In the genomic region with DNA sequence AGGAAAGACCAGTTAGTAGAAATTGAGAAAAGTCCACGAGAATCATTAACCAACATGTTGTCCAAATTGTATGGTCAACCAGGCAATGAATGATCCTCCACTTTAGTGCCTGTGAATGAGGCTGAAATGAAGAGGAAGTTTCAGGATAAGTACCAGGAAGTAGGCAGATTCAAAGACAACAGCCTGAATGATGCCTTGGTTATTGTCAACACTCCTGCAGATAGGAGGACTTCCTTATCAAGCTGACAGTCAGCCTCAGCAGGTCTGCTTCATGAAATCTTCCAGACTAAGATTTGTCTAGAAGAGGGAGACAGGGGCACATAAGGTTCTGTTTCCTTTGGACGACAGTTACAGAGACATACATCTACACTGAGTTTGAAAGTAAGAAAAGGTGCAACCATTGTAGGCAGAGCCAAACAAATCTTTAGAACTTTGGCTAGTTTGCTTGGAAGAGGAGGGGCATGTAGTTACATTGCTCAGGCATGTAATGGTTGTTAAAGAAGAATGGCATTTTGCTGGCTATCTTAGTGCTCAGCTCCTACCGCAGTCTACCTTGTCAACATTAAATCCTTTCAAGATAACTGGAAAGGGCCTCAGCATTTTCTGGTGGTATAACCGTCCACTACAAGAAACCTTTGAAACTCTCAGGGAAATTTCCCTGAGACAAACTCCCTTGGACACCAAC, we compare ENCODE assay signal across 18 cellular contexts.
DNase-seq lines count a peak whose midpoint lies in the region; ATAC-seq, FAIRE-seq and TF ChIP-seq lines count a peak whose summit lies in the region.
"Had no signal": no experiment of that assay in that cellular context is flagged by ENCODE, and none has a peak within 500 bp of the region (broad histone marks: within the 10 kb centered on the region; RNA-seq: fewer than 3 reads in every experiment).

No MANE protein-coding gene starts in this region.

- no peak for TF ChIP-seq CTCF in CD4-positive, alpha-beta T cell (IDR thresholded peaks at IDR 0.05)
- TF ChIP-seq CTCF in astrocyte (IDR thresholded peaks at IDR 0.05; ENCODE audit: insufficient read depth, low read depth, low read length), result no peak

- H3K9me3 ChIP-seq in CD4-positive, alpha-beta T cell (ENCODE audit: control insufficient read depth, low read length), result no peaks in the 10 kb centered on the region
- H3K9me3 ChIP-seq in HUES6 (ENCODE audit: control insufficient read depth, insufficient read depth, low read depth, low read length), result no peaks in the 10 kb centered on the region
- H3K9me3 ChIP-seq in astrocyte (ENCODE audit: insufficient read depth, low read depth, low read length), result no peaks in the 10 kb centered on the region
- H3K9me3 ChIP-seq: prostate gland had no signal

- H3K27me3 ChIP-seq in CD4-positive, alpha-beta T cell (ENCODE audit: control insufficient read depth, insufficient read depth, low read length), result no peaks in the 10 kb centered on the region
- H3K27me3 ChIP-seq in HUES6 (ENCODE audit: control insufficient read depth, insufficient read depth, low read length), result no peaks in the 10 kb centered on the region
- no peaks in the 10 kb centered on the region for H3K27me3 ChIP-seq in astrocyte (ENCODE audit: insufficient read depth, low read length)
- H3K27me3 ChIP-seq: brain microvascular endothelial cell had no signal

- no peak for ATAC-seq in CD4-positive, alpha-beta T cell (ENCODE audit: poor library complexity)
- ATAC-seq in memory B cell (ENCODE audit: low read depth), result no peak
- ATAC-seq in GM21717 (IDR thresholded peaks at IDR 0.05; ENCODE audit: unreplicated experiment), result no peak
- ATAC-seq in left lobe of liver, result no peak
- ATAC-seq: PC-3 had no signal

- H3K9ac ChIP-seq in HUES6 (ENCODE audit: low read length) (no peak overlapping the region), astrocyte (ENCODE audit: low read length) (no peak overlapping the region)

- H3K4me1 ChIP-seq in HUES6 (ENCODE audit: control insufficient read depth, insufficient read depth, low read length) (peaks cover 36% of the 10 kb centered on the region), astrocyte (ENCODE audit: insufficient read depth, low read length) (peaks cover 22% of the 10 kb centered on the region)
- H3K4me1 ChIP-seq: prostate gland had no signal

- H2AFZ ChIP-seq in astrocyte (ENCODE audit: low read depth, low read length), result no peak overlapping the region

- no peak for DNase-seq in CD4-positive, alpha-beta T cell
- DNase-seq in astrocyte (ENCODE audit: low read depth) (no peak), memory B cell (ENCODE audit: low spot score in 2 of 2) (no peak), left lobe of liver (ENCODE audit: low spot score) (no peak)
- no peak for DNase-seq in activated naive CD4-positive, alpha-beta T cell treated with Interleukin-2 at 50 U/mL for 16 hours
- DNase-seq in activated T-helper 2 cell treated with anti-CD3 and anti-CD28 coated beads, Interferon-gamma antibody, Interleukin-2, Interleukin-4, amounts not matched to agents 10 μg/mL and 5 μg/mL and 100 μg/mL, durations not matched to agents 14 hours and 24 hours and 36 hours (ENCODE audit: low spot score), result no peak
- DNase-seq: activated naive CD4-positive, alpha-beta T cell; brain microvascular endothelial cell; hypothalamus; NCI-H187 treated with DMSO at 0.1 percent for 48 hours; NCI-H524 treated with DMSO at 0.1 percent for 48 hours; PC-3; substantia nigra had no signal

- H4K20me1 ChIP-seq in astrocyte (ENCODE audit: insufficient read depth, low read length), result peaks cover 42% of the 10 kb centered on the region

- POLR2A ChIA-PET in CD4-positive, alpha-beta T cell (lab: Charles Lee), result interaction anchor here (1.3 kb wide), 2 partner anchors 10 to 81 kb away, joined by 3 to 5 read pairs; partner anchors contain the start of gene ABI1

- H3K4me3 ChIP-seq in HUES6 (ENCODE audit: low read depth, low read length) (no peak overlapping the region), astrocyte (ENCODE audit: insufficient read depth, low read depth, low read length) (no peak overlapping the region)
- H3K4me3 ChIP-seq: prostate gland, SK-N-MC had no signal

- H3K4me2 ChIP-seq in astrocyte (ENCODE audit: low read length), result no peak overlapping the region

- peaks cover 93% of the 10 kb centered on the region for H3K79me2 ChIP-seq in astrocyte (ENCODE audit: insufficient read depth, low read length)

- intact Hi-C loops in CD4-positive, alpha-beta T cell (cut with DNase I, micrococcal nuclease), result no loop called here
- intact Hi-C loops in activated T-helper 2 cell treated with anti-CD3 and anti-CD28 coated beads, Interferon-gamma antibody, Interleukin-2, Interleukin-4, amounts not matched to agents 10 μg/mL and 5 μg/mL and 100 μg/mL, durations not matched to agents 14 hours and 24 hours and 36 hours (cut with micrococcal nuclease), result no loop called here

- H3K36me3 ChIP-seq in HUES6 (ENCODE audit: control insufficient read depth, insufficient read depth, low read length), result no peaks in the 10 kb centered on the region
- H3K36me3 ChIP-seq in astrocyte (ENCODE audit: insufficient read depth, low read length), result no peaks in the 10 kb centered on the region
- H3K36me3 ChIP-seq: brain microvascular endothelial cell, prostate gland had no signal

- CTCF ChIA-PET in CD4-positive, alpha-beta T cell (lab: Charles Lee), result no interaction called here

- peak overlapping the region; percentile 16 for H3K27ac Mint-ChIP-seq in CD4-positive, alpha-beta T cell
- peak overlapping the region; percentile 58 for H3K27ac Mint-ChIP-seq in astrocyte (ENCODE audit: unreplicated experiment)
- H3K27ac Mint-ChIP-seq in memory B cell, result peak overlapping the region; percentile 87
- H3K27ac Mint-ChIP-seq in activated T-helper 2 cell treated with anti-CD3 and anti-CD28 coated beads, Interferon-gamma antibody, Interleukin-2, Interleukin-4, amounts not matched to agents 10 μg/mL and 5 μg/mL and 100 μg/mL, durations not matched to agents 14 hours and 24 hours and 36 hours, result no peak overlapping the region

- peaks cover 95% of the 10 kb centered on the region for H3K4me1 Mint-ChIP-seq in CD4-positive, alpha-beta T cell (ENCODE audit: low read depth)
- H3K4me1 Mint-ChIP-seq in astrocyte (ENCODE audit: low read depth, unreplicated experiment) (peaks cover 40% of the 10 kb centered on the region), memory B cell (peaks cover 59% of the 10 kb centered on the region)
- peaks cover 49% of the 10 kb centered on the region for H3K4me1 Mint-ChIP-seq in activated T-helper 2 cell treated with anti-CD3 and anti-CD28 coated beads, Interferon-gamma antibody, Interleukin-2, Interleukin-4, amounts not matched to agents 10 μg/mL and 5 μg/mL and 100 μg/mL, durations not matched to agents 14 hours and 24 hours and 36 hours (ENCODE audit: low read depth)

- no peaks in the 10 kb centered on the region for H3K27me3 Mint-ChIP-seq in CD4-positive, alpha-beta T cell
- H3K27me3 Mint-ChIP-seq in astrocyte (ENCODE audit: low read depth, unreplicated experiment) (no peaks in the 10 kb centered on the region), memory B cell (no peaks in the 10 kb centered on the region)
- no peaks in the 10 kb centered on the region for H3K27me3 Mint-ChIP-seq in activated T-helper 2 cell treated with anti-CD3 and anti-CD28 coated beads, Interferon-gamma antibody, Interleukin-2, Interleukin-4, amounts not matched to agents 10 μg/mL and 5 μg/mL and 100 μg/mL, durations not matched to agents 14 hours and 24 hours and 36 hours (ENCODE audit: low read depth)

- no peak overlapping the region for H3K27ac ChIP-seq in CD4-positive, alpha-beta T cell (ENCODE audit: low read depth, low read length)
- peak overlapping the region; percentile 49; the same call in 1 of the 2 replicates for H3K27ac ChIP-seq in HUES6 (ENCODE audit: low read depth, low read length)
- no peak overlapping the region for H3K27ac ChIP-seq in astrocyte (ENCODE audit: low read depth, low read length)
- H3K27ac ChIP-seq: brain microvascular endothelial cell, prostate gland, SK-N-MC had no signal

- no peak for FAIRE-seq in astrocyte (lab: Jason Lieb, UNC)
- FAIRE-seq: TTC549 had no signal

- no peaks in the 10 kb centered on the region for H3K9me3 Mint-ChIP-seq in CD4-positive, alpha-beta T cell
- no peaks in the 10 kb centered on the region for H3K9me3 Mint-ChIP-seq in astrocyte (ENCODE audit: unreplicated experiment)
- H3K9me3 Mint-ChIP-seq in memory B cell, result no peaks in the 10 kb centered on the region
- H3K9me3 Mint-ChIP-seq in activated T-helper 2 cell treated with anti-CD3 and anti-CD28 coated beads, Interferon-gamma antibody, Interleukin-2, Interleukin-4, amounts not matched to agents 10 μg/mL and 5 μg/mL and 100 μg/mL, durations not matched to agents 14 hours and 24 hours and 36 hours, result no peaks in the 10 kb centered on the region

- H3K36me3 Mint-ChIP-seq in CD4-positive, alpha-beta T cell (ENCODE audit: low read depth), result peaks cover 30% of the 10 kb centered on the region
- H3K36me3 Mint-ChIP-seq in astrocyte (ENCODE audit: low read depth, unreplicated experiment), result peaks cover 2% of the 10 kb centered on the region
- peaks cover 5% of the 10 kb centered on the region for H3K36me3 Mint-ChIP-seq in memory B cell
- peaks cover 15% of the 10 kb centered on the region for H3K36me3 Mint-ChIP-seq in activated T-helper 2 cell treated with anti-CD3 and anti-CD28 coated beads, Interferon-gamma antibody, Interleukin-2, Interleukin-4, amounts not matched to agents 10 μg/mL and 5 μg/mL and 100 μg/mL, durations not matched to agents 14 hours and 24 hours and 36 hours (ENCODE audit: low read depth)

- H3K4me3 Mint-ChIP-seq in CD4-positive, alpha-beta T cell, result no peak overlapping the region
- H3K4me3 Mint-ChIP-seq in astrocyte (ENCODE audit: unreplicated experiment), result no peak overlapping the region
- H3K4me3 Mint-ChIP-seq in memory B cell, result no peak overlapping the region
- no peak overlapping the region for H3K4me3 Mint-ChIP-seq in activated T-helper 2 cell treated with anti-CD3 and anti-CD28 coated beads, Interferon-gamma antibody, Interleukin-2, Interleukin-4, amounts not matched to agents 10 μg/mL and 5 μg/mL and 100 μg/mL, durations not matched to agents 14 hours and 24 hours and 36 hours (ENCODE audit: low read depth)
